8 cellular contexts compared by ENCODE assay signal in genomic region chr1:167715653-167716302, GRCh38. TPM values are rescaled to one million over a fixed set of nuclear protein-coding genes. Genes with fewer than 3 reads are reported as not detected.
DNase-seq lines count a peak whose midpoint lies in the region; ATAC-seq and TF ChIP-seq lines count a peak whose summit lies in the region.

No MANE protein-coding gene starts in this region.

- H4K91ac ChIP-seq in H9 (ENCODE audit: insufficient read length, low read depth, low read length) = no peak overlapping the region

- peaks cover 0 to 7% (median 3%) of the 10 kb centered on the region in 5 donors for H3K9me3 Mint-ChIP-seq in CD8-positive, alpha-beta memory T cell
- H3K9me3 Mint-ChIP-seq in H9 = peaks cover 2 to 7% of the 10 kb centered on the region in 2 experiments; a peak in 2 of 5 replicates
- no peaks in the 10 kb centered on the region for H3K9me3 Mint-ChIP-seq in activated CD8-positive, alpha-beta T cell treated with anti-CD3 and anti-CD28 coated beads for 36 hours

- peak overlapping the region; percentile 80 to 98 (median 92) for H3K27ac Mint-ChIP-seq in CD8-positive, alpha-beta memory T cell
- no peak overlapping the region for H3K27ac Mint-ChIP-seq in H9
- H3K27ac Mint-ChIP-seq in activated CD8-positive, alpha-beta T cell treated with anti-CD3 and anti-CD28 coated beads for 36 hours = peak overlapping the region; percentile 95

- no peak overlapping the region for H2AK5ac ChIP-seq in H9 (ENCODE audit: insufficient read length, low read length)

- H2BK120ac ChIP-seq in H9 (ENCODE audit: low read depth, low read length, poor library complexity, severe bottlenecking) = no peak overlapping the region

- no peaks in the 10 kb centered on the region for H3K36me3 ChIP-seq in CD8-positive, alpha-beta memory T cell (ENCODE audit: insufficient read depth, low read length)
- H3K36me3 ChIP-seq in iPS-18a (ENCODE audit: control insufficient read depth, low read depth, low read length) (no peaks in the 10 kb centered on the region), stomach (no peaks in the 10 kb centered on the region)

- no peak for TF ChIP-seq EP300 in stomach (IDR thresholded peaks at IDR 0.05)

- no peak overlapping the region for H3K56ac ChIP-seq in H9 (ENCODE audit: insufficient read length, low read depth, low read length)

- H4K8ac ChIP-seq in H9 (replicated peaks; ENCODE audit: insufficient read length, low read depth, low read length) = no peak overlapping the region

- no peaks in the 10 kb centered on the region for H3K27me3 ChIP-seq in CD8-positive, alpha-beta memory T cell (ENCODE audit: insufficient read depth, low read length, poor library complexity, severe bottlenecking)
- H3K27me3 ChIP-seq in H9 (ENCODE audit: insufficient read depth, low read length) = no peaks in the 10 kb centered on the region; the same call in 1 of the 2 replicates
- peaks cover 27% of the 10 kb centered on the region for H3K27me3 ChIP-seq in iPS-18a (ENCODE audit: control insufficient read depth, insufficient read depth, low read length)
- H3K27me3 ChIP-seq in stomach = no peaks in the 10 kb centered on the region

- H3K36me3 Mint-ChIP-seq in CD8-positive, alpha-beta memory T cell = peaks cover 0 to 13% (median 0%) of the 10 kb centered on the region in 3 donors
- peaks cover 0 to 2% (median 0%) of the 10 kb centered on the region in 3 experiments; a peak in 2 of 7 replicates for H3K36me3 Mint-ChIP-seq in H9 (ENCODE audit: insufficient read depth in 1 of 3, low read depth in 3 of 3)
- H3K36me3 Mint-ChIP-seq in activated CD8-positive, alpha-beta T cell treated with anti-CD3 and anti-CD28 coated beads for 36 hours (ENCODE audit: low read depth) = peaks cover 8% of the 10 kb centered on the region

- peak overlapping the region; percentile 83 to 96 (median 89) for H3K4me3 Mint-ChIP-seq in CD8-positive, alpha-beta memory T cell
- H3K4me3 Mint-ChIP-seq in H9 = peak overlapping the region; percentile 87 to 89
- H3K4me3 Mint-ChIP-seq in activated CD8-positive, alpha-beta T cell treated with anti-CD3 and anti-CD28 coated beads for 36 hours = peak overlapping the region; percentile 90

- H3K9me3 ChIP-seq in CD8-positive, alpha-beta memory T cell (ENCODE audit: low read length) = no peaks in the 10 kb centered on the region
- H3K9me3 ChIP-seq in H9 (ENCODE audit: control insufficient read depth, low read depth, low read length) (no peaks in the 10 kb centered on the region), iPS-18a (ENCODE audit: control insufficient read depth, low read depth, low read length) (no peaks in the 10 kb centered on the region), stomach (no peaks in the 10 kb centered on the region)

- no peak overlapping the region for H3K18ac ChIP-seq in H9 (ENCODE audit: insufficient read length, low read depth, low read length)

- peak overlapping the region; percentile 59 for H3K9ac ChIP-seq in H9 (ENCODE audit: extremely low read depth, insufficient read length, low read length)
- H3K9ac ChIP-seq in iPS-18a (ENCODE audit: low read length) = peak overlapping the region; percentile 66

- no peak overlapping the region for H4K5ac ChIP-seq in H9 (ENCODE audit: insufficient read length, low read depth, low read length)

- H2BK12ac ChIP-seq in H9 (ENCODE audit: insufficient read length, low read depth, low read length) = no peak overlapping the region

- CTCF ChIA-PET in CD8-positive, alpha-beta memory T cell (lab: Charles Lee) = interaction anchor here (0.8 to 2.9 kb wide), 15 partner anchors 9 to 366 kb away, joined by 3 to 19 read pairs (median 3); partner anchors contain the start of genes CREG1 and RCSD1
- CTCF ChIA-PET in activated CD8-positive, alpha-beta T cell treated with anti-CD3 and anti-CD28 coated beads for 36 hours (lab: Charles Lee) = interaction anchor here (1.1 to 4.2 kb wide), 19 partner anchors 9 to 366 kb away, joined by 3 to 20 read pairs (median 4); partner anchors contain the start of gene CREG1

- peak overlapping the region; percentile 35 for H2AFZ ChIP-seq in H9 (ENCODE audit: low read length)

- H3K14ac ChIP-seq in H9 (ENCODE audit: insufficient read depth, low read length) = no peak overlapping the region

- H3K23me2 ChIP-seq in H9 (ENCODE audit: insufficient read length, low read depth, low read length, poor library complexity, severe bottlenecking) = peaks cover 5% of the 10 kb centered on the region

- POLR2A ChIA-PET in CD8-positive, alpha-beta memory T cell (lab: Charles Lee) = interaction anchor here (0.5 to 2.3 kb wide), 6 partner anchors 12 to 221 kb away, joined by 3 to 10 read pairs (median 6); partner anchors contain the start of genes DCAF6 and MPC2
- POLR2A ChIA-PET in activated CD8-positive, alpha-beta T cell treated with anti-CD3 and anti-CD28 coated beads for 36 hours (lab: Charles Lee) = interaction anchor here (1.2 to 1.9 kb wide), 6 partner anchors 8 to 220 kb away, joined by 3 to 9 read pairs (median 6); partner anchors contain the start of genes DCAF6 and MPC2

- no peak overlapping the region for H3K23ac ChIP-seq in H9 (ENCODE audit: insufficient read length, low read depth, low read length)

- no peak overlapping the region for H2BK5ac ChIP-seq in H9 (ENCODE audit: insufficient read length, low read length)

- peak overlapping the region; percentile 93 for H3K4me3 ChIP-seq in CD8-positive, alpha-beta memory T cell (ENCODE audit: low read length)
- H3K4me3 ChIP-seq in iPS-18a (ENCODE audit: low read length) = peak overlapping the region; percentile 86
- H3K4me3 ChIP-seq in stomach = peak overlapping the region; percentile 55 to 79 (median 64)

- H3K79me2 ChIP-seq in H9 (ENCODE audit: insufficient read depth, low read length) = no peaks in the 10 kb centered on the region

- no peak overlapping the region for H2BK20ac ChIP-seq in H9 (ENCODE audit: low read depth, low read length, poor library complexity, severe bottlenecking)

- H3K4me2 ChIP-seq in H9 (ENCODE audit: insufficient read depth, insufficient read length, low read length) = peak overlapping the region; percentile 49

- no peak overlapping the region for H2BK15ac ChIP-seq in H9 (ENCODE audit: low read depth, low read length)

- no peak for TF ChIP-seq POLR2A in stomach (IDR thresholded peaks at IDR 0.05)

- intact Hi-C loops in activated CD8-positive, alpha-beta T cell treated with anti-CD3 and anti-CD28 coated beads for 36 hours (cut with micrococcal nuclease) = loop anchor here (2.0 to 10.0 kb wide), 3 partner anchors 87 to 369 kb away; partner anchors contain the start of genes DCAF6 and MPC2
- intact Hi-C loops in stomach (cut with DNase I; ENCODE audit: low total_unique reads) = no loop called here

- H3K27ac ChIP-seq in CD8-positive, alpha-beta memory T cell (ENCODE audit: low read depth, low read length) = peak overlapping the region; percentile 71
- H3K27ac ChIP-seq in H9 (ENCODE audit: insufficient read length, low read depth, low read length) = no peak overlapping the region
- no peak overlapping the region for H3K27ac ChIP-seq in iPS-18a (ENCODE audit: low read length)
- peak overlapping the region in 4 of 5 donors; percentile 90 to 95 (median 93) for H3K27ac ChIP-seq in stomach

- H3K4ac ChIP-seq in H9 (ENCODE audit: low read depth, low read length) = no peak overlapping the region

- DNase-seq in CD8-positive, alpha-beta memory T cell = no peak
- no peak for DNase-seq in H9
- no peak for DNase-seq in activated CD8-positive, alpha-beta T cell treated with anti-CD3 and anti-CD28 coated beads for 36 hours
- DNase-seq in stomach = no peak
- no peak for DNase-seq in OCI-M1 (lab: John Stamatoyannopoulos, UW)
- DNase-seq in NK-92 treated with Interleukin-12 subunit alpha and Interleukin-12 subunit beta, amount 100 ng/mL, for 24 hours (lab: John Stamatoyannopoulos, UW) = no peak

- H3K4me1 Mint-ChIP-seq in CD8-positive, alpha-beta memory T cell = peaks cover 20 to 49% (median 33%) of the 10 kb centered on the region in 3 donors
- peaks cover 20 to 27% of the 10 kb centered on the region in 2 experiments for H3K4me1 Mint-ChIP-seq in H9
- H3K4me1 Mint-ChIP-seq in activated CD8-positive, alpha-beta T cell treated with anti-CD3 and anti-CD28 coated beads for 36 hours (ENCODE audit: low read depth) = peaks cover 26% of the 10 kb centered on the region

- no CpG with 5 or more reads among the region's 13 CpGs for WGBS in H9 (ENCODE audit: extremely low coverage, insufficient read length, low lambda C conversion rate)
- 0 to 1% (median 1%) methylated on average over 13 of the region's 13 CpGs for WGBS in stomach, 5 donors

- no peaks in the 10 kb centered on the region for H3K79me1 ChIP-seq in H9 (ENCODE audit: insufficient read depth, low read depth, low read length, poor library complexity, severe bottlenecking)

- ATAC-seq in activated CD8-positive, alpha-beta T cell treated with anti-CD3 and anti-CD28 coated beads for 36 hours = no peak
- ATAC-seq in GM18502 (IDR thresholded peaks at IDR 0.05; ENCODE audit: poor library complexity, unreplicated experiment) = no peak

- TF ChIP-seq CTCF in H9 (conservative IDR thresholded peaks at IDR 0.05) (0 out of 3 replicates have a peak, but pooled peaks have one; percentile 7), stomach (IDR thresholded peaks at IDR 0.05) (no peak)
- no peak for TF ChIP-seq CTCF in activated CD8-positive, alpha-beta T cell treated with anti-CD3 and anti-CD28 coated beads for 36 hours (IDR thresholded peaks at IDR 0.05)

- no peak overlapping the region for H3T11ph ChIP-seq in H9 (ENCODE audit: low read length)

- H3K4me1 ChIP-seq in CD8-positive, alpha-beta memory T cell (ENCODE audit: insufficient read depth, low read length) = peaks cover 25% of the 10 kb centered on the region
- peaks cover 5% of the 10 kb centered on the region for H3K4me1 ChIP-seq in H9 (ENCODE audit: insufficient read depth, low read length)
- H3K4me1 ChIP-seq in iPS-18a (ENCODE audit: control insufficient read depth, low read depth, low read length) = peaks cover 10% of the 10 kb centered on the region
- H3K4me1 ChIP-seq in stomach = peaks cover 0 to 31% (median 20%) of the 10 kb centered on the region in 4 donors

- no peaks in the 10 kb centered on the region for H4K20me1 ChIP-seq in H9 (ENCODE audit: control insufficient read depth, insufficient read depth, insufficient read length)

- peaks cover 0 to 14% of the 10 kb centered on the region in 2 donors for H3K27me3 Mint-ChIP-seq in CD8-positive, alpha-beta memory T cell
- peaks cover 27% of the 10 kb centered on the region for H3K27me3 Mint-ChIP-seq in H9 (ENCODE audit: low read depth)
- H3K27me3 Mint-ChIP-seq in activated CD8-positive, alpha-beta T cell treated with anti-CD3 and anti-CD28 coated beads for 36 hours = peaks cover 6% of the 10 kb centered on the region

RNA-seq across cellular contexts. Expression of gene MPZL1, which starts 6.0 kb away (rescaled TPM):
- total RNA-seq in CD8-positive, alpha-beta memory T cell = 10 to 100 TPM; 15.6 to 17.9 TPM
- polyA plus RNA-seq in CD8-positive, alpha-beta memory T cell = 8.2 TPM
- total RNA-seq in H9 (2021) (60.7 and 68.6 TPM in 2 replicates), stomach (100 to 1,000 TPM in 1 of 5 donors, 10 to 100 TPM in 4; 29.9 to 115 (median 51.9) TPM)
- 10 to 100 TPM; 14.8 to 15.4 TPM for total RNA-seq in activated CD8-positive, alpha-beta T cell treated with anti-CD3 and anti-CD28 coated beads for 36 hours
- polyA plus RNA-seq in stomach = 10 to 100 TPM in 2 of 3 donors, 1 to 10 TPM in 1; 7.2 to 25.0 (median 15.7) TPM

Comparison
In these comparisons a context has a peak if more than half of its experiments do, and no peak if none do; other contexts are left out.
1. H3K27ac ChIP-seq: peak in CD8-positive, alpha-beta memory T cell (single experiment) and stomach (4 of 5); none in H9 (single experiment) and iPS-18a (single experiment).
2. H3K27ac Mint-ChIP-seq: peak in CD8-positive, alpha-beta memory T cell (8 of 8) and activated CD8-positive, alpha-beta T cell treated with anti-CD3 and anti-CD28 coated beads for 36 hours (single experiment); none in H9 (0 of 3).
3. Peak in every context shown above with its lines, with median percentiles within 50 percentile points of each other: H3K4me3 ChIP-seq and H3K4me3 Mint-ChIP-seq.